23 cellular contexts compared by ENCODE assay signal in genomic region chr1:151847867-151848596, GRCh38. TPM values are rescaled to one million over a fixed set of nuclear protein-coding genes. Genes with fewer than 3 reads are reported as not detected.
A peak's percentile ranks its signal among the peaks of the same experiment; 100 is the strongest.
DNase-seq lines count a peak whose midpoint lies in the region; ATAC-seq and TF ChIP-seq lines count a peak whose summit lies in the region.
"Had no signal": no experiment of that assay in that cellular context is flagged by ENCODE, and none has a peak within 500 bp of the region (broad histone marks: within the 10 kb centered on the region; RNA-seq: fewer than 3 reads in every experiment).

No MANE protein-coding gene starts in this region.

- H3K4me1 ChIP-seq in CD8-positive, alpha-beta memory T cell (ENCODE audit: insufficient read depth, low read length): no peaks in the 10 kb centered on the region
- peaks cover 2% of the 10 kb centered on the region for H3K4me1 ChIP-seq in parathyroid adenoma
- H3K4me1 ChIP-seq: foreskin keratinocyte had no signal

- H3K4me3 Mint-ChIP-seq in activated CD8-positive, alpha-beta memory T cell treated with anti-CD3 and anti-CD28 coated beads, Interleukin-2, amount 10 ng/mL, durations not matched to agents 7 days and 5 days: no peak overlapping the region
- peak overlapping the region in 1 of 7 donors; percentile 38 for H3K4me3 Mint-ChIP-seq in CD8-positive, alpha-beta memory T cell
- no peak overlapping the region for H3K4me3 Mint-ChIP-seq in effector memory CD8-positive, alpha-beta T cell
- H3K4me3 Mint-ChIP-seq: activated naive CD8-positive, alpha-beta T cell treated with anti-CD3 and anti-CD28 coated beads, Interleukin-2, amount 10 ng/mL, durations not matched to agents 7 days and 5 days; brain; stimulated activated memory B cell treated with anti-CD40 and anti-IgM and Interleukin-4, amounts not matched to agents 10 μg/mL and 1 μg/mL and 100 μg/mL, for 72 hours had no signal

- H3K4me1 Mint-ChIP-seq in activated CD8-positive, alpha-beta memory T cell treated with anti-CD3 and anti-CD28 coated beads, Interleukin-2, amount 10 ng/mL, durations not matched to agents 7 days and 5 days: peaks cover 39% of the 10 kb centered on the region
- H3K4me1 Mint-ChIP-seq in CD8-positive, alpha-beta memory T cell: peaks cover 21 to 37% (median 26%) of the 10 kb centered on the region in 3 donors
- H3K4me1 Mint-ChIP-seq in effector memory CD8-positive, alpha-beta T cell (ENCODE audit: low read depth in 2 of 2): peaks cover 20 to 36% of the 10 kb centered on the region in 2 donors
- H3K4me1 Mint-ChIP-seq: brain had no signal

- no peaks in the 10 kb centered on the region for H3K79me2 ChIP-seq in parathyroid adenoma
- H3K79me2 ChIP-seq: hepatocyte had no signal

- POLR2A ChIA-PET in CD8-positive, alpha-beta memory T cell (lab: Charles Lee): interaction anchor here (0.5 kb wide), 1 partner anchor 28 kb away, joined by 3 read pairs; no protein-coding TSS in a partner anchor
- POLR2A ChIA-PET in HEK293T (lab: Yijun Ruan, JAX): no interaction called here

- H2AFZ ChIP-seq in parathyroid adenoma: peak overlapping the region; percentile 38
- H2AFZ ChIP-seq: GM23248, hepatocyte had no signal

- no peaks in the 10 kb centered on the region for H3K9me3 Mint-ChIP-seq in activated CD8-positive, alpha-beta memory T cell treated with anti-CD3 and anti-CD28 coated beads, Interleukin-2, amount 10 ng/mL, durations not matched to agents 7 days and 5 days (ENCODE audit: low read depth)
- H3K9me3 Mint-ChIP-seq in CD8-positive, alpha-beta memory T cell: no peaks in the 10 kb centered on the region
- no peaks in the 10 kb centered on the region for H3K9me3 Mint-ChIP-seq in effector memory CD8-positive, alpha-beta T cell
- H3K9me3 Mint-ChIP-seq: activated naive CD8-positive, alpha-beta T cell treated with anti-CD3 and anti-CD28 coated beads, Interleukin-2, amount 10 ng/mL, durations not matched to agents 7 days and 5 days; brain; stimulated activated memory B cell treated with anti-CD40 and anti-IgM and Interleukin-4, amounts not matched to agents 10 μg/mL and 1 μg/mL and 100 μg/mL, for 72 hours had no signal

- H3K9ac ChIP-seq in parathyroid adenoma: no peak overlapping the region
- H3K9ac ChIP-seq: GM23248 had no signal

- H3K4me3 ChIP-seq in CD8-positive, alpha-beta memory T cell (ENCODE audit: low read length): no peak overlapping the region
- no peak overlapping the region for H3K4me3 ChIP-seq in parathyroid adenoma (ENCODE audit: low read depth, low read length)
- H3K4me3 ChIP-seq: A549, coronary artery, GM23248, hepatocyte, lung had no signal

- DNase-seq in activated CD8-positive, alpha-beta memory T cell treated with anti-CD3 and anti-CD28 coated beads, Interleukin-2, amount 10 ng/mL, durations not matched to agents 7 days and 5 days: peak; percentile 31
- no peak for DNase-seq in activated CD8-positive, alpha-beta memory T cell treated with anti-CD3 and anti-CD28 coated beads for 24 hours
- no peak for DNase-seq in CD8-positive, alpha-beta memory T cell
- no peak for DNase-seq in effector memory CD8-positive, alpha-beta T cell
- no peak for DNase-seq in HEK293T (ENCODE audit: extremely low spot score)
- DNase-seq in SHP77 treated with DMSO at 0.1 percent for 48 hours (lab: John Stamatoyannopoulos, UW): no peak
- DNase-seq: activated CD4-positive, alpha-beta T cell treated with anti-CD3 and anti-CD28 coated beads, Interleukin-2, amount 50 U/mL, for 1 hour; activated naive CD8-positive, alpha-beta T cell treated with anti-CD3 and anti-CD28 coated beads, Interleukin-2, amount 10 ng/mL, durations not matched to agents 7 days and 5 days; DMS 273 treated with DMSO at 0.1 percent for 48 hours; foreskin keratinocyte; NCI-H1694; nucleus accumbens had no signal

- no peaks in the 10 kb centered on the region for H3K27me3 ChIP-seq in CD8-positive, alpha-beta memory T cell (ENCODE audit: insufficient read depth, low read length, poor library complexity, severe bottlenecking)
- no peaks in the 10 kb centered on the region for H3K27me3 ChIP-seq in parathyroid adenoma (ENCODE audit: control insufficient read depth, insufficient read depth, low read length)
- H3K27me3 ChIP-seq: foreskin keratinocyte had no signal

- no peaks in the 10 kb centered on the region for H3K27me3 Mint-ChIP-seq in activated CD8-positive, alpha-beta memory T cell treated with anti-CD3 and anti-CD28 coated beads, Interleukin-2, amount 10 ng/mL, durations not matched to agents 7 days and 5 days
- peaks cover 0 to 3% of the 10 kb centered on the region in 2 donors for H3K27me3 Mint-ChIP-seq in CD8-positive, alpha-beta memory T cell
- no peaks in the 10 kb centered on the region for H3K27me3 Mint-ChIP-seq in effector memory CD8-positive, alpha-beta T cell

- H3K4me2 ChIP-seq in parathyroid adenoma (ENCODE audit: low read length): no peak overlapping the region
- H3K4me2 ChIP-seq: A549, hepatocyte had no signal

- H3K36me3 ChIP-seq in CD8-positive, alpha-beta memory T cell (ENCODE audit: insufficient read depth, low read length): no peaks in the 10 kb centered on the region
- H3K36me3 ChIP-seq in parathyroid adenoma (ENCODE audit: control insufficient read depth, insufficient read depth, low read length): no peaks in the 10 kb centered on the region

- H3K27ac Mint-ChIP-seq in activated CD8-positive, alpha-beta memory T cell treated with anti-CD3 and anti-CD28 coated beads, Interleukin-2, amount 10 ng/mL, durations not matched to agents 7 days and 5 days: peak overlapping the region; percentile 57
- peak overlapping the region in 7 of 8 donors; percentile 76 to 97 (median 94) for H3K27ac Mint-ChIP-seq in CD8-positive, alpha-beta memory T cell
- peak overlapping the region; percentile 85 to 87 for H3K27ac Mint-ChIP-seq in effector memory CD8-positive, alpha-beta T cell
- H3K27ac Mint-ChIP-seq: activated naive CD8-positive, alpha-beta T cell treated with anti-CD3 and anti-CD28 coated beads, Interleukin-2, amount 10 ng/mL, durations not matched to agents 7 days and 5 days; brain; stimulated activated memory B cell treated with anti-CD40 and anti-IgM and Interleukin-4, amounts not matched to agents 10 μg/mL and 1 μg/mL and 100 μg/mL, for 72 hours had no signal

- no peak for ATAC-seq in activated CD8-positive, alpha-beta memory T cell treated with anti-CD3 and anti-CD28 coated beads, Interleukin-2, amount 10 ng/mL, durations not matched to agents 7 days and 5 days
- no peak for ATAC-seq in effector memory CD8-positive, alpha-beta T cell (replicated peaks)
- no peak for ATAC-seq in HG02588 (IDR thresholded peaks at IDR 0.05; ENCODE audit: unreplicated experiment)
- ATAC-seq: A549, foreskin keratinocyte had no signal

- no peak overlapping the region for H3K27ac ChIP-seq in CD8-positive, alpha-beta memory T cell (ENCODE audit: low read depth, low read length)
- peak overlapping the region; percentile 58 for H3K27ac ChIP-seq in parathyroid adenoma
- H3K27ac ChIP-seq: A549, C4-2B, coronary artery, epithelial cell of prostate, foreskin keratinocyte, GM23248, hepatocyte had no signal

- CTCF ChIA-PET in activated CD8-positive, alpha-beta memory T cell treated with anti-CD3 and anti-CD28 coated beads, Interleukin-2, amount 10 ng/mL, durations not matched to agents 7 days and 5 days (lab: Charles Lee): interaction anchor here (0.7 to 2.5 kb wide), 5 partner anchors 8 to 256 kb away, joined by 3 to 11 read pairs (median 4); partner anchors contain the start of gene C2CD4D
- CTCF ChIA-PET in CD8-positive, alpha-beta memory T cell (lab: Charles Lee): interaction anchor here (1.0 to 2.2 kb wide), 2 partner anchors 11 to 12 kb away, joined by 3 to 12 read pairs; no protein-coding TSS in a partner anchor
- CTCF ChIA-PET in HEK293T (lab: Yijun Ruan, JAX): interaction anchor here (1.5 kb wide), 1 partner anchor 11 kb away, joined by 5 read pairs; no protein-coding TSS in a partner anchor

- no peak for TF ChIP-seq CTCF in parathyroid adenoma (IDR thresholded peaks at IDR 0.05)

- H3K9me3 ChIP-seq in CD8-positive, alpha-beta memory T cell (ENCODE audit: low read length): no peaks in the 10 kb centered on the region
- H3K9me3 ChIP-seq in parathyroid adenoma (ENCODE audit: control insufficient read depth, low read length): no peaks in the 10 kb centered on the region
- H3K9me3 ChIP-seq: A549 had no signal

- peaks cover 4% of the 10 kb centered on the region for H3K36me3 Mint-ChIP-seq in activated CD8-positive, alpha-beta memory T cell treated with anti-CD3 and anti-CD28 coated beads, Interleukin-2, amount 10 ng/mL, durations not matched to agents 7 days and 5 days
- H3K36me3 Mint-ChIP-seq in CD8-positive, alpha-beta memory T cell: peaks cover 0 to 6% (median 0%) of the 10 kb centered on the region in 3 donors
- peaks cover 13% of the 10 kb centered on the region for H3K36me3 Mint-ChIP-seq in effector memory CD8-positive, alpha-beta T cell (ENCODE audit: insufficient read depth)
- H3K36me3 Mint-ChIP-seq: activated naive CD8-positive, alpha-beta T cell treated with anti-CD3 and anti-CD28 coated beads, Interleukin-2, amount 10 ng/mL, durations not matched to agents 7 days and 5 days; brain had no signal

TF ChIP-seq in HEK293T, 16 proteins besides CTCF, POLR2A, EP300 and RAD21:
- no peak for TF ChIP-seq ZNF384 (IDR thresholded peaks at IDR 0.05)
- no peak for TF ChIP-seq LEF1 (IDR thresholded peaks at IDR 0.05; ENCODE audit: borderline replicate concordance)
- no peak for TF ChIP-seq FOXK2 (IDR thresholded peaks at IDR 0.05)
- no peak for TF ChIP-seq FOXA1 (IDR thresholded peaks at IDR 0.05)
- no peak for TF ChIP-seq ARNT (IDR thresholded peaks at IDR 0.05)
TF ChIP-seq in HEK293T: peak in this region for 0.

RNA-seq across cellular contexts. Expression of gene THEM5, which starts 5.5 kb away (rescaled TPM):
- total RNA-seq in activated CD8-positive, alpha-beta memory T cell treated with anti-CD3 and anti-CD28 coated beads, Interleukin-2, amount 10 ng/mL, durations not matched to agents 7 days and 5 days: not detected
- total RNA-seq in CD8-positive, alpha-beta memory T cell: not detected
- 0.38 TPM for polyA plus RNA-seq in CD8-positive, alpha-beta memory T cell
- total RNA-seq: activated naive CD8-positive, alpha-beta T cell treated with anti-CD3 and anti-CD28 coated beads, Interleukin-2, amount 10 ng/mL, durations not matched to agents 7 days and 5 days; foreskin keratinocyte; GM23248; hepatocyte; lung had no signal
- polyA plus RNA-seq: A549, GM23248, lung had no signal

RNA-seq across cellular contexts. Expression of gene C2CD4D, which starts 8.4 kb away (rescaled TPM):
- under 1 TPM; 0.33 to 0.96 TPM for total RNA-seq in activated CD8-positive, alpha-beta memory T cell treated with anti-CD3 and anti-CD28 coated beads, Interleukin-2, amount 10 ng/mL, durations not matched to agents 7 days and 5 days
- total RNA-seq in CD8-positive, alpha-beta memory T cell: 1 to 10 TPM; 1.9 to 2.0 TPM
- polyA plus RNA-seq in CD8-positive, alpha-beta memory T cell: 3.7 TPM
- total RNA-seq: GM23248, hepatocyte had no signal
- polyA plus RNA-seq: A549 had no signal

RNA-seq across cellular contexts. Expression of gene RORC, which starts 16.4 kb away (rescaled TPM):
- 1 to 10 TPM in 1 of 2 experiments, under 1 TPM in 1; 0.30 to 1.3 TPM for total RNA-seq in activated CD8-positive, alpha-beta memory T cell treated with anti-CD3 and anti-CD28 coated beads, Interleukin-2, amount 10 ng/mL, durations not matched to agents 7 days and 5 days
- total RNA-seq in CD8-positive, alpha-beta memory T cell: 1 to 10 TPM; 1.3 to 1.5 TPM
- 46.4 TPM for polyA plus RNA-seq in CD8-positive, alpha-beta memory T cell
- total RNA-seq: foreskin keratinocyte, GM23248 had no signal
- polyA plus RNA-seq: GM23248 had no signal

RNA-seq across cellular contexts. Expression of gene LINGO4, which starts 42.8 kb away (rescaled TPM):
- total RNA-seq in activated CD8-positive, alpha-beta memory T cell treated with anti-CD3 and anti-CD28 coated beads, Interleukin-2, amount 10 ng/mL, durations not matched to agents 7 days and 5 days: under 1 TPM; 0.07 to 0.15 TPM
- under 1 TPM in 1 of 2 experiments, not detected in 1; 0.09 TPM for total RNA-seq in CD8-positive, alpha-beta memory T cell
- polyA plus RNA-seq in CD8-positive, alpha-beta memory T cell: 0.28 TPM
- total RNA-seq: foreskin keratinocyte, GM23248, hepatocyte had no signal
- polyA plus RNA-seq: A549, foreskin keratinocyte, GM23248, hepatocyte had no signal

RNA-seq across cellular contexts. Expression of gene TDRKH, which starts 57.7 kb away (rescaled TPM):
- 10 to 100 TPM; 16.4 to 17.1 TPM for total RNA-seq in activated CD8-positive, alpha-beta memory T cell treated with anti-CD3 and anti-CD28 coated beads, Interleukin-2, amount 10 ng/mL, durations not matched to agents 7 days and 5 days
- 10 to 100 TPM; 16.4 to 17.4 TPM for total RNA-seq in CD8-positive, alpha-beta memory T cell
- 20.5 TPM for polyA plus RNA-seq in CD8-positive, alpha-beta memory T cell
